Comparison of ENCODE assay signal across 17 cellular contexts in the genomic region with DNA sequence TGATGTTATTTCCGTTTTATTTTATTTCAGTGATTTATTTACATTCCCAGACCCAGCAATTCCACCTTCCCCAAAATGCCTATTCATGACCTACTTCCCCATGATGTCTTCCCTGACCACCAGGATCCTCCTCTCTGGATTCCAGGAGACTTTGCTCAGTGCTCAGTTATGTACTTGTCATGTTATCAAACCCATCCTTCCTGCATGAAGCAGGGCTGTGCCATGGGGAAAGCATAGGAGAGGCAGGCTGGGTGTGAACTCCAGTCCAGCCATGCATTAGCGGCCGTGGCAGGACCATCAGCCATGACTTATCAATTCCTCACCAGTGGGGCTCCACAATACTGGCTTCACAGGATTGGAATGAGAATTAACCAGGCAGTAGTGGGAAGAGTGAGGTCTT. TPM values are rescaled to one million over a fixed set of nuclear protein-coding genes. Genes with fewer than 3 reads are reported as not detected.
"Had no signal": no experiment of that assay in that cellular context is flagged by ENCODE, and none has a peak within 500 bp of the region (broad histone marks: within the 10 kb centered on the region; RNA-seq: fewer than 3 reads in every experiment).

No MANE protein-coding gene starts in this region.

- H3K9me3 ChIP-seq: psoas muscle, right lobe of liver, spleen, testis, tibial nerve had no signal

- H3K4me3 ChIP-seq: hepatocyte, psoas muscle, right lobe of liver, spleen, testis, tibial nerve had no signal

- H3K27me3 ChIP-seq: foreskin keratinocyte, hepatocyte, right lobe of liver, testis, tibial nerve had no signal

- H3K4me1 ChIP-seq: foreskin keratinocyte, psoas muscle, right lobe of liver, spleen, testis had no signal

- DNase-seq: endodermal cell; erythroblast; foreskin keratinocyte; head of caudate nucleus; nephron progenitor cell; psoas muscle; retina; right lobe of liver; spleen; stimulated activated CD4-positive, alpha-beta T cell treated with anti-CD3 and anti-CD28 coated beads, Interleukin-15, amount 100 ng/mL, for 24 hours; stimulated activated CD4-positive, alpha-beta T cell treated with anti-CD3 and anti-CD28 coated beads, Interleukin-1b, Interleukin-23, amount 100 ng/mL, for 48 hours; stimulated activated CD4-positive, alpha-beta T cell treated with anti-CD3 and anti-CD28 coated beads, Interleukin-4, amount 100 ng/mL, for 24 hours; testis had no signal

- ATAC-seq: foreskin keratinocyte, left lobe of liver, psoas muscle, right lobe of liver had no signal

- H3K27ac ChIP-seq: foreskin keratinocyte, hepatocyte, psoas muscle, right lobe of liver, spleen, testis, tibial nerve had no signal

- H3K36me3 ChIP-seq: right lobe of liver, spleen, tibial nerve had no signal

RNA-seq across cellular contexts. Expression of a gene that starts 57.8 kb away (rescaled TPM):
- total RNA-seq: endothelial cell of umbilical vein had no signal
